Comparison of ENCODE assay signal across 1 cellular context in the genomic region with DNA sequence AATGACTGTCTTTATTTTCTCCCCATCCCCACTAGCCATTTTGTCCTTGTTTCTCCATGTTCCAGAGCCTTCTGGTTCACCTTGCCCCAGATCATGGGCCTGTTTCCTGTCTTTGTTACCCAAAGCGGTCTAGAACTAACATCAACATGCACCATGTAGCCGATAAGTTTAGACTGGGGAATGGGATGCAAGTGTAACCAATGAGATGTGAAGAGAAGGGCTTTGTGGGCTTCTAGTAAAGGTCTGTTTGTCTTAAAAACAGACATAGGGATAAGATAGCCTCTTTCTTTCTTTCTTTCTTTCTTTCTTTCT.
TF ChIP-seq lines count a peak whose summit lies in the region.

No MANE protein-coding gene starts in this region.

TF ChIP-seq in SK-N-SH treated with all-trans-retinoic acid at 6 μM for 48 hours, 23 proteins besides CTCF, POLR2A, EP300 and RAD21 (continued from another document):
- TF ChIP-seq, protein P1, sequence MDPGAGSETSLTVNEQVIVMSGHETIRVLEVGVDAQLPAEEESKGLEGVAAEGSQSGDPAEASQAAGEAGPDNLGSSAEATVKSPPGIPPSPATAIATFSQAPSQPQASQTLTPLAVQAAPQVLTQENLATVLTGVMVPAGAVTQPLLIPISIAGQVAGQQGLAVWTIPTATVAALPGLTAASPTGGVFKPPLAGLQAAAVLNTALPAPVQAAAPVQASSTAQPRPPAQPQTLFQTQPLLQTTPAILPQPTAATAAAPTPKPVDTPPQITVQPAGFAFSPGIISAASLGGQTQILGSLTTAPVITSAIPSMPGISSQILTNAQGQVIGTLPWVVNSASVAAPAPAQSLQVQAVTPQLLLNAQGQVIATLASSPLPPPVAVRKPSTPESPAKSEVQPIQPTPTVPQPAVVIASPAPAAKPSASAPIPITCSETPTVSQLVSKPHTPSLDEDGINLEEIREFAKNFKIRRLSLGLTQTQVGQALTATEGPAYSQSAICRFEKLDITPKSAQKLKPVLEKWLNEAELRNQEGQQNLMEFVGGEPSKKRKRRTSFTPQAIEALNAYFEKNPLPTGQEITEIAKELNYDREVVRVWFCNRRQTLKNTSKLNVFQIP (CRISPR knock-in tag; IDR thresholded peaks at IDR 0.05; ENCODE audit: borderline replicate concordance, low read depth) = no peak
